ENCODE assay signal across 1 cellular context in the genomic region with DNA sequence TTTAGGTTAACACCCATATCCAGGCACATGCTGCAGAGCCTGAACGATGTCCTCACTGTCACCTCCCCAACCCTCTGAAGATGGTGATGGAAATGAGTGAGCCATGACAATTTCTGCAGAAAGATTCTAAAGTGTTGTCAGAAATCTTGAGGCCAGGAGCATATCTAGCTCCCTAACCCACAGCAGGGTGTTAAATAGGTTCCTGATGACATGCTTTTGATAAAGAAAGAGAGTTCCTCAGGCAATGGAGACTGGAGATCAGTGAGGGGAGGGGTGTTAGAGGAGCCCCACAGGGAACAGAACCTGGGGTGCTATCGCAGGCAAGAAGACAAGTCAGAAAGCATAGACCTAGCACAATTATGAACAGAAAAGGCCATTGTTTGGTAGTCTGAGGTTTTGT.
TF ChIP-seq lines count a peak whose summit lies in the region.

No MANE protein-coding gene starts in this region.

TF ChIP-seq in HCT116, 20 proteins besides CTCF, POLR2A, EP300 and RAD21:
- TF ChIP-seq ZNF274 (IDR thresholded peaks at IDR 0.05; ENCODE audit: low read depth, low read length) (no peak), POLR2AphosphoS5 (IDR thresholded peaks at IDR 0.05; ENCODE audit: low read depth, low read length) (no peak), YY1 (IDR thresholded peaks at IDR 0.05; ENCODE audit: extremely low read depth, insufficient replicate concordance, low read depth, low read length) (no peak), FOSL1 (IDR thresholded peaks at IDR 0.05; ENCODE audit: low read depth) (no peak), ZFX (IDR thresholded peaks at IDR 0.05) (no peak), CEBPB (IDR thresholded peaks at IDR 0.05; ENCODE audit: low read depth) (no peak), SIN3A (IDR thresholded peaks at IDR 0.05; ENCODE audit: low read depth) (no peak), CBX3 (IDR thresholded peaks at IDR 0.05; ENCODE audit: low read depth) (no peak), TCF7L2 (IDR thresholded peaks at IDR 0.05; ENCODE audit: borderline replicate concordance, extremely low read depth, insufficient read depth, insufficient read length) (no peak), JUND (IDR thresholded peaks at IDR 0.05) (no peak), EZH2 (IDR thresholded peaks at IDR 0.05) (no peak), EZH2phosphoT487 (IDR thresholded peaks at IDR 0.05; ENCODE audit: borderline replicate concordance) (no peak), SRF (IDR thresholded peaks at IDR 0.05; ENCODE audit: low read depth) (no peak), ELF1 (IDR thresholded peaks at IDR 0.05; ENCODE audit: borderline replicate concordance, low read depth) (no peak), SP1 (IDR thresholded peaks at IDR 0.05; ENCODE audit: low read depth) (no peak), EGR1 (IDR thresholded peaks at IDR 0.05; ENCODE audit: low read depth) (no peak)
- TF ChIP-seq, protein P1, sequence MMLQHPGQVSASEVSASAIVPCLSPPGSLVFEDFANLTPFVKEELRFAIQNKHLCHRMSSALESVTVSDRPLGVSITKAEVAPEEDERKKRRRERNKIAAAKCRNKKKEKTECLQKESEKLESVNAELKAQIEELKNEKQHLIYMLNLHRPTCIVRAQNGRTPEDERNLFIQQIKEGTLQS (IDR thresholded peaks at IDR 0.05) = no peak
- TF ChIP-seq, protein P2, sequence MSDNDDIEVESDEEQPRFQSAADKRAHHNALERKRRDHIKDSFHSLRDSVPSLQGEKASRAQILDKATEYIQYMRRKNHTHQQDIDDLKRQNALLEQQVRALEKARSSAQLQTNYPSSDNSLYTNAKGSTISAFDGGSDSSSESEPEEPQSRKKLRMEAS (IDR thresholded peaks at IDR 0.05) = no peak
- TF ChIP-seq, protein P3, sequence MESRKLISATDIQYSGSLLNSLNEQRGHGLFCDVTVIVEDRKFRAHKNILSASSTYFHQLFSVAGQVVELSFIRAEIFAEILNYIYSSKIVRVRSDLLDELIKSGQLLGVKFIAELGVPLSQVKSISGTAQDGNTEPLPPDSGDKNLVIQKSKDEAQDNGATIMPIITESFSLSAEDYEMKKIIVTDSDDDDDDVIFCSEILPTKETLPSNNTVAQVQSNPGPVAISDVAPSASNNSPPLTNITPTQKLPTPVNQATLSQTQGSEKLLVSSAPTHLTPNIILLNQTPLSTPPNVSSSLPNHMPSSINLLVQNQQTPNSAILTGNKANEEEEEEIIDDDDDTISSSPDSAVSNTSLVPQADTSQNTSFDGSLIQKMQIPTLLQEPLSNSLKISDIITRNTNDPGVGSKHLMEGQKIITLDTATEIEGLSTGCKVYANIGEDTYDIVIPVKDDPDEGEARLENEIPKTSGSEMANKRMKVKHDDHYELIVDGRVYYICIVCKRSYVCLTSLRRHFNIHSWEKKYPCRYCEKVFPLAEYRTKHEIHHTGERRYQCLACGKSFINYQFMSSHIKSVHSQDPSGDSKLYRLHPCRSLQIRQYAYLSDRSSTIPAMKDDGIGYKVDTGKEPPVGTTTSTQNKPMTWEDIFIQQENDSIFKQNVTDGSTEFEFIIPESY (IDR thresholded peaks at IDR 0.05; ENCODE audit: extremely low read depth, insufficient replicate concordance, low read length) = no peak
